Comparison of ENCODE assay signal across 18 cellular contexts in genomic region chr9:72390896-72391295, GRCh38.
"Had no signal": no experiment of that assay in that cellular context is flagged by ENCODE, and none has a peak within 500 bp of the region (broad histone marks: within the 10 kb centered on the region; RNA-seq: fewer than 3 reads in every experiment).

No MANE protein-coding gene starts in this region.

- H3K27ac ChIP-seq: colonic mucosa, heart left ventricle, neutrophil, psoas muscle, skin epidermis had no signal

- ATAC-seq: heart left ventricle; left colon; left ventricle myocardium superior; naive thymus-derived CD4-positive, alpha-beta T cell; sciatic nerve had no signal

- H3K4me1 ChIP-seq: colonic mucosa, psoas muscle had no signal

- H3K36me3 Mint-ChIP-seq: naive thymus-derived CD4-positive, alpha-beta T cell had no signal

- H3K4me1 Mint-ChIP-seq: nephron progenitor cell had no signal

- H3K4me3 Mint-ChIP-seq: naive thymus-derived CD4-positive, alpha-beta T cell; nephron progenitor cell had no signal

- H3K36me3 ChIP-seq: colonic mucosa, heart left ventricle, neutrophil had no signal

- H3K27me3 ChIP-seq: colonic mucosa, heart left ventricle, neutrophil had no signal

- H3K9me3 Mint-ChIP-seq: naive thymus-derived CD4-positive, alpha-beta T cell had no signal

- H3K4me3 ChIP-seq: colonic mucosa, heart left ventricle, lung, psoas muscle, skin epidermis had no signal

- DNase-seq: colonic mucosa; dermis blood vessel endothelial cell; erythroblast; foreskin melanocyte; heart left ventricle; hippocampal formation; left colon; left ventricle myocardium superior; mesendoderm; naive thymus-derived CD4-positive, alpha-beta T cell; nephron progenitor cell; psoas muscle; stimulated activated naive CD4-positive, alpha-beta T cell treated with Interleukin-2 at 50 U/mL for 16 hours; trophoblast cell had no signal

- H3K27ac Mint-ChIP-seq: naive thymus-derived CD4-positive, alpha-beta T cell; nephron progenitor cell had no signal

- H3K9me3 ChIP-seq: colonic mucosa, heart left ventricle, neutrophil, psoas muscle had no signal
